ENCODE assay signal across 26 cellular contexts in the genomic region with DNA sequence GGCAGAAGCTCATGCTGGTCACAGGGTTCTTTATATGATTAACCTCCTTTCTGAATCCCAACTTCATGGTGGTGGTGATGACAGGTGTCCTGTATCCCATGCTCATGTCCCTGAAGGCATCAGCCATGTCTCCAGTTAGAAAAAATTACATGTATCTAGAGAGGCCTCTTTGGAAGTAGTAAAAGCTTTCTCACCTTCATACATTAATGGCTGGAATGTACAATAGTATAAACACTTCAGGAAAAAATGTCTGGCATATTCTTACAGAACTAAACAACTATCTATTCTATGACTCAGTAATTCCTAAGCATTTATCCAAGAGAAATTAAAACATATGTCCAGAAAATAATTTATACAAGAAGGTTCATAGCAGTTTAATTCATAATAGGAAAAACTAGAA. TPM values are rescaled to one million over a fixed set of nuclear protein-coding genes. Genes with fewer than 3 reads are reported as not detected.
"Had no signal": no experiment of that assay in that cellular context is flagged by ENCODE, and none has a peak within 500 bp of the region (broad histone marks: within the 10 kb centered on the region; RNA-seq: fewer than 3 reads in every experiment).

No MANE protein-coding gene starts in this region.

- ATAC-seq: activated T-cell treated with anti-CD3 and anti-CD28 coated beads, Interleukin-2, amount 50 U/mL, for 4 hours; Right ventricle myocardium inferior had no signal

- DNase-seq: activated CD4-positive, alpha-beta memory T cell treated with anti-CD3 and anti-CD28 coated beads for 36 hours; activated CD4-positive, alpha-beta T cell treated with anti-CD3 and anti-CD28 coated beads, Interleukin-2, amount 10 ng/mL, durations not matched to agents 7 days and 5 days; activated CD4-positive, CD25-positive, alpha-beta regulatory T cell; activated CD8-positive, alpha-beta memory T cell treated with anti-CD3 and anti-CD28 coated beads for 24 hours; activated effector memory CD4-positive, alpha-beta T cell treated with anti-CD3 and anti-CD28 coated beads, Interleukin-2, amount 50 U/mL, for 16 hours; activated naive CD4-positive, alpha-beta T cell treated with Interleukin-2 at 50 U/mL for 16 hours; activated T-cell treated with anti-CD3 and anti-CD28 coated beads, Interleukin-2, amount 50 U/mL, for 4 hours; MM.1S; NCI-H1105; NCI-H1436; NCI-H1694 treated with DMSO at 0.1 percent for 48 hours; NCI-H2029 treated with DMSO at 0.1 percent for 48 hours; NCI-H345; NCI-H510A; NCI-H526 treated with DMSO at 0.1 percent for 48 hours; NCI-H82; RPMI8226; SJCRH30; SK-N-SH; T-helper 1 cell had no signal

- H3K4me3 ChIP-seq: SJCRH30 had no signal

- H3K4me3 Mint-ChIP-seq: activated CD4-positive, alpha-beta memory T cell treated with anti-CD3 and anti-CD28 coated beads for 36 hours; activated CD4-positive, alpha-beta T cell treated with anti-CD3 and anti-CD28 coated beads, Interleukin-2, amount 10 ng/mL, durations not matched to agents 7 days and 5 days; activated naive CD8-positive, alpha-beta T cell; activated T-cell treated with anti-CD3 and anti-CD28 coated beads, Interleukin-2, amount 50 U/mL, for 4 hours had no signal

- H3K36me3 Mint-ChIP-seq: activated CD4-positive, alpha-beta memory T cell treated with anti-CD3 and anti-CD28 coated beads for 36 hours; activated naive CD8-positive, alpha-beta T cell had no signal

- H3K27ac Mint-ChIP-seq: activated CD4-positive, alpha-beta memory T cell treated with anti-CD3 and anti-CD28 coated beads for 36 hours; activated CD4-positive, alpha-beta T cell treated with anti-CD3 and anti-CD28 coated beads, Interleukin-2, amount 10 ng/mL, durations not matched to agents 7 days and 5 days; activated naive CD8-positive, alpha-beta T cell had no signal

- H3K9me3 Mint-ChIP-seq: activated CD4-positive, alpha-beta memory T cell treated with anti-CD3 and anti-CD28 coated beads for 36 hours; activated CD4-positive, alpha-beta T cell treated with anti-CD3 and anti-CD28 coated beads, Interleukin-2, amount 10 ng/mL, durations not matched to agents 7 days and 5 days; activated T-cell treated with anti-CD3 and anti-CD28 coated beads, Interleukin-2, amount 50 U/mL, for 4 hours had no signal

- H3K27me3 Mint-ChIP-seq: activated CD4-positive, alpha-beta memory T cell treated with anti-CD3 and anti-CD28 coated beads for 36 hours had no signal

RNA-seq across cellular contexts. Expression of a gene that starts 34.0 kb away (rescaled TPM):
- total RNA-seq: activated CD4-positive, alpha-beta memory T cell treated with anti-CD3 and anti-CD28 coated beads for 36 hours; activated CD4-positive, alpha-beta T cell treated with anti-CD3 and anti-CD28 coated beads, Interleukin-2, amount 10 ng/mL, durations not matched to agents 7 days and 5 days; activated T-cell treated with anti-CD3 and anti-CD28 coated beads, Interleukin-2, amount 50 U/mL, for 4 hours; cerebellum; OCI-LY7; Right ventricle myocardium inferior; SJCRH30; T-helper 2 cell treated with Interferon-gamma antibody and Interleukin-4, amounts not matched to agents 100 ng/mL and 5 ng/mL, for 36 hours had no signal

RNA-seq across cellular contexts. Expression of a gene that starts 51.0 kb away (rescaled TPM):
- total RNA-seq: activated CD4-positive, alpha-beta memory T cell treated with anti-CD3 and anti-CD28 coated beads for 36 hours; cardiac septum; cerebellum; OCI-LY7; Right ventricle myocardium inferior; T-helper 2 cell treated with Interferon-gamma antibody and Interleukin-4, amounts not matched to agents 100 ng/mL and 5 ng/mL, for 36 hours had no signal
